2 cellular contexts compared by ENCODE assay signal in genomic region chr19:56142087-56142787, GRCh38.
TF ChIP-seq lines count a peak whose summit lies in the region.

No MANE protein-coding gene starts in this region.

TF ChIP-seq in SK-N-SH, 30 proteins besides CTCF, POLR2A, EP300 and RAD21 (continued from another document):
- TF ChIP-seq USF2 (IDR thresholded peaks at IDR 0.05; ENCODE audit: borderline replicate concordance, low read depth, low read length) = no peak
- no peak for TF ChIP-seq POLR2AphosphoS5 (IDR thresholded peaks at IDR 0.05; ENCODE audit: low read depth, low read length)
- no peak for TF ChIP-seq RXRA (IDR thresholded peaks at IDR 0.05; ENCODE audit: borderline replicate concordance, low read depth)
- no peak for TF ChIP-seq EZH2phosphoT487 (IDR thresholded peaks at IDR 0.05; ENCODE audit: borderline replicate concordance, low read depth)
- no peak for TF ChIP-seq TAF1 (IDR thresholded peaks at IDR 0.05; ENCODE audit: borderline replicate concordance, low read depth, low read length)

TF ChIP-seq in SK-N-SH treated with all-trans-retinoic acid at 6 μM for 48 hours, 23 proteins besides CTCF, POLR2A, EP300 and RAD21 (continued from another document):
- TF ChIP-seq TSHZ2 (CRISPR knock-in tag; IDR thresholded peaks at IDR 0.05) (no peak), SNAI2 (CRISPR knock-in tag; IDR thresholded peaks at IDR 0.05) (no peak), TCF4 (CRISPR knock-in tag; IDR thresholded peaks at IDR 0.05; ENCODE audit: borderline replicate concordance) (no peak), RARB (CRISPR knock-in tag; IDR thresholded peaks at IDR 0.05) (no peak), CSRNP3 (CRISPR knock-in tag; IDR thresholded peaks at IDR 0.05) (no peak), OSR1 (CRISPR knock-in tag; IDR thresholded peaks at IDR 0.05) (no peak), PATZ1 (CRISPR knock-in tag; IDR thresholded peaks at IDR 0.05; ENCODE audit: borderline replicate concordance) (no peak), ZNF70 (CRISPR knock-in tag; IDR thresholded peaks at IDR 0.05) (no peak), ISL1 (CRISPR knock-in tag; IDR thresholded peaks at IDR 0.05) (no peak), ZC3H10 (CRISPR knock-in tag; IDR thresholded peaks at IDR 0.05) (no peak)
